In genomic region chr18:77548790-77549420, GRCh38 we compare ENCODE assay signal across 26 cellular contexts.
"Had no signal": no experiment of that assay in that cellular context is flagged by ENCODE, and none has a peak within 500 bp of the region (broad histone marks: within the 10 kb centered on the region; RNA-seq: fewer than 3 reads in every experiment).

No MANE protein-coding gene starts in this region.

- H3K4me1 ChIP-seq: lower lobe of right lung, neural progenitor cell, parathyroid adenoma, suprapubic skin, tibial artery, upper lobe of right lung, uterus had no signal

- H3K27ac ChIP-seq: hepatocyte, lower lobe of right lung, neural progenitor cell, neutrophil, parathyroid adenoma, skin epidermis, suprapubic skin, thoracic aorta, tibial artery, upper lobe of right lung, uterus had no signal

- H3K27me3 ChIP-seq: heart right ventricle, hepatocyte, neural progenitor cell, neutrophil, suprapubic skin, tibial artery, upper lobe of right lung, uterus had no signal

- ATAC-seq: natural killer cell; right cardiac atrium; sciatic nerve; stimulated activated naive B cell treated with anti-CD40 and anti-IgM and Interleukin-4, amounts not matched to agents 10 μg/mL and 1 μg/mL and 100 μg/mL, for 72 hours; upper lobe of right lung had no signal

- H3K9ac ChIP-seq: neural progenitor cell, parathyroid adenoma had no signal

- H3K4me2 ChIP-seq: hepatocyte, neural progenitor cell had no signal

- H3K9me3 ChIP-seq: lower lobe of right lung, neutrophil, suprapubic skin, thoracic aorta, tibial artery, upper lobe of right lung, uterus had no signal

- H3K36me3 ChIP-seq: heart right ventricle, lower lobe of right lung, neural progenitor cell, neutrophil, suprapubic skin, thoracic aorta, tibial artery, upper lobe of right lung, uterus had no signal

- DNase-seq: heart right ventricle; islet precursor cell; lower lobe of right lung; mesendoderm; naive B cell; natural killer cell; nephron progenitor cell; occipital lobe; right cardiac atrium; stimulated activated CD4-positive, alpha-beta T cell treated with anti-CD3 and anti-CD28 coated beads, Interleukin-12 subunit alpha, Interleukin-12 subunit beta, amount 100 ng/mL, for 4 hours; stimulated activated CD4-positive, alpha-beta T cell treated with anti-CD3 and anti-CD28 coated beads, Interleukin-15, amount 100 ng/mL, for 24 hours; stimulated activated CD4-positive, alpha-beta T cell treated with anti-CD3 and anti-CD28 coated beads, Interleukin-2, amount 100 ng/mL, for 24 hours; stimulated activated CD4-positive, alpha-beta T cell treated with anti-CD3 and anti-CD28 coated beads, Interleukin-4, amount 100 ng/mL, for 1 hour; stimulated activated naive B cell treated with anti-CD40 and anti-IgM and Interleukin-4, amounts not matched to agents 10 μg/mL and 1 μg/mL and 100 μg/mL, for 72 hours; tibial artery; trophoblast cell; upper lobe of right lung; uterus had no signal

- H3K79me2 ChIP-seq: hepatocyte, parathyroid adenoma had no signal

- H2AFZ ChIP-seq: hepatocyte, neural progenitor cell, parathyroid adenoma had no signal

- H3K4me3 ChIP-seq: heart right ventricle, hepatocyte, lower lobe of right lung, neural progenitor cell, skin epidermis, suprapubic skin, thoracic aorta, tibial artery, upper lobe of right lung, uterus had no signal
